In genomic region chr3:71372911-71373637, GRCh38 we compare ENCODE assay signal across 16 cellular contexts.
A peak's percentile ranks its signal among the peaks of the same experiment; 100 is the strongest.
DNase-seq lines count a peak whose midpoint lies in the region; ATAC-seq and TF ChIP-seq lines count a peak whose summit lies in the region.
"Had no signal": no experiment of that assay in that cellular context is flagged by ENCODE, and none has a peak within 500 bp of the region (broad histone marks: within the 10 kb centered on the region; RNA-seq: fewer than 3 reads in every experiment).

No MANE protein-coding gene starts in this region.

- ATAC-seq in naive thymus-derived CD8-positive, alpha-beta T cell, result peak; percentile 83 to 88
- ATAC-seq in SK-N-SH treated with all-trans-retinoic acid at 6 μM for 48 hours (no peak), aorta (ENCODE audit: low FRiP score) (no peak)
- ATAC-seq: Panc1 had no signal

- H3K9me3 Mint-ChIP-seq in activated CD4-positive, alpha-beta T cell treated with anti-CD3 and anti-CD28 coated beads, Interleukin-2, amount 10 ng/mL, durations not matched to agents 7 days and 5 days, result peaks cover 7% of the 10 kb centered on the region
- no peaks in the 10 kb centered on the region for H3K9me3 Mint-ChIP-seq in activated CD4-positive, alpha-beta T cell treated with anti-CD3 and anti-CD28 coated beads, Interleukin-2, amount 10 ng/mL, durations not matched to agents 24 days and 14 days
- no peaks in the 10 kb centered on the region for H3K9me3 Mint-ChIP-seq in activated naive CD8-positive, alpha-beta T cell (ENCODE audit: low read depth)
- no peaks in the 10 kb centered on the region for H3K9me3 Mint-ChIP-seq in naive thymus-derived CD8-positive, alpha-beta T cell

- DNase-seq in activated CD4-positive, alpha-beta T cell treated with anti-CD3 and anti-CD28 coated beads, Interleukin-2, amount 10 ng/mL, durations not matched to agents 7 days and 5 days, result peak; percentile 52
- no peak for DNase-seq in activated CD4-positive, alpha-beta T cell treated with anti-CD3 and anti-CD28 coated beads, Interleukin-2, amount 10 ng/mL, durations not matched to agents 24 days and 14 days
- peak; percentile 36 to 45 for DNase-seq in NCI-H187 (lab: John Stamatoyannopoulos, UW)
- peak in 8 of 10 donors; percentile 39 to 93 (median 76) for DNase-seq in naive thymus-derived CD8-positive, alpha-beta T cell
- DNase-seq in hippocampal formation (lab: John Stamatoyannopoulos, UW), result no peak
- DNase-seq in aorta, result no peak
- DNase-seq: activated CD8-positive, alpha-beta memory T cell treated with anti-CD3 and anti-CD28 coated beads, Interleukin-2, amount 50 U/mL, for 48 hours; anterior cingulate cortex; NCI-H2081; ovary; upper lobe of left lung; WERI-Rb-1 had no signal

- intact Hi-C loops in activated CD4-positive, alpha-beta T cell treated with anti-CD3 and anti-CD28 coated beads, Interleukin-2, amount 10 ng/mL, durations not matched to agents 24 days and 14 days (cut with micrococcal nuclease), result no loop called here
- intact Hi-C loops in aorta (cut with DNase I), result no loop called here

- peaks cover 0 to 4% of the 10 kb centered on the region in 2 donors for H3K4me1 ChIP-seq in aorta (ENCODE audit: control insufficient read depth in 1 of 2, insufficient read depth in 2 of 2, low read length in 2 of 2)

- POLR2A ChIA-PET in activated CD4-positive, alpha-beta T cell treated with anti-CD3 and anti-CD28 coated beads, Interleukin-2, amount 10 ng/mL, durations not matched to agents 7 days and 5 days (lab: Charles Lee), result no interaction called here
- POLR2A ChIA-PET in naive thymus-derived CD8-positive, alpha-beta T cell (lab: Charles Lee), result interaction anchor here (0.6 to 2.3 kb wide), 14 partner anchors 11 to 121 kb away, joined by 3 to 9 read pairs (median 4); no protein-coding TSS in a partner anchor

- no peaks in the 10 kb centered on the region for H3K27me3 ChIP-seq in aorta (ENCODE audit: control insufficient read depth in 1 of 2, insufficient read depth in 2 of 2, low read length in 1 of 2)
- H3K27me3 ChIP-seq: ovary, upper lobe of left lung had no signal

- H3K9me3 ChIP-seq in aorta (ENCODE audit: control insufficient read depth, low read length), result no peaks in the 10 kb centered on the region
- H3K9me3 ChIP-seq: ovary, upper lobe of left lung had no signal

- peaks cover 30% of the 10 kb centered on the region for H3K27me3 Mint-ChIP-seq in activated CD4-positive, alpha-beta T cell treated with anti-CD3 and anti-CD28 coated beads, Interleukin-2, amount 10 ng/mL, durations not matched to agents 7 days and 5 days
- peaks cover 35% of the 10 kb centered on the region for H3K27me3 Mint-ChIP-seq in activated CD4-positive, alpha-beta T cell treated with anti-CD3 and anti-CD28 coated beads, Interleukin-2, amount 10 ng/mL, durations not matched to agents 24 days and 14 days
- no peaks in the 10 kb centered on the region for H3K27me3 Mint-ChIP-seq in activated naive CD8-positive, alpha-beta T cell
- no peaks in the 10 kb centered on the region for H3K27me3 Mint-ChIP-seq in naive thymus-derived CD8-positive, alpha-beta T cell

- 97 to 98% methylated on average over 6 of the region's 6 CpGs for WGBS in aorta, 2 donors

- H3K27ac ChIP-seq in aorta (ENCODE audit: low read depth in 1 of 2, low read length in 2 of 2), result no peak overlapping the region
- H3K27ac ChIP-seq: ovary, upper lobe of left lung, WERI-Rb-1 had no signal

- peak overlapping the region; percentile 1 for H3K4me3 Mint-ChIP-seq in activated CD4-positive, alpha-beta T cell treated with anti-CD3 and anti-CD28 coated beads, Interleukin-2, amount 10 ng/mL, durations not matched to agents 7 days and 5 days
- no peak overlapping the region for H3K4me3 Mint-ChIP-seq in activated CD4-positive, alpha-beta T cell treated with anti-CD3 and anti-CD28 coated beads, Interleukin-2, amount 10 ng/mL, durations not matched to agents 24 days and 14 days
- peak overlapping the region; percentile 61 for H3K4me3 Mint-ChIP-seq in activated naive CD8-positive, alpha-beta T cell
- H3K4me3 Mint-ChIP-seq in naive thymus-derived CD8-positive, alpha-beta T cell, result peak overlapping the region; percentile 43 to 82 (median 70)
- H3K4me3 Mint-ChIP-seq: CD14-positive monocyte had no signal

- peaks cover 19% of the 10 kb centered on the region for H3K36me3 Mint-ChIP-seq in activated CD4-positive, alpha-beta T cell treated with anti-CD3 and anti-CD28 coated beads, Interleukin-2, amount 10 ng/mL, durations not matched to agents 7 days and 5 days (ENCODE audit: low read depth)
- H3K36me3 Mint-ChIP-seq in activated CD4-positive, alpha-beta T cell treated with anti-CD3 and anti-CD28 coated beads, Interleukin-2, amount 10 ng/mL, durations not matched to agents 24 days and 14 days (ENCODE audit: low read depth), result peaks cover 2% of the 10 kb centered on the region
- peaks cover 5% of the 10 kb centered on the region for H3K36me3 Mint-ChIP-seq in activated naive CD8-positive, alpha-beta T cell
- H3K36me3 Mint-ChIP-seq in naive thymus-derived CD8-positive, alpha-beta T cell, result peaks cover 2 to 7% (median 3%) of the 10 kb centered on the region in 3 donors

- H3K4me3 ChIP-seq in aorta (ENCODE audit: low read length in 2 of 2), result no peak overlapping the region
- H3K4me3 ChIP-seq: ovary, upper lobe of left lung had no signal

- peaks cover 28% of the 10 kb centered on the region for H3K4me1 Mint-ChIP-seq in activated CD4-positive, alpha-beta T cell treated with anti-CD3 and anti-CD28 coated beads, Interleukin-2, amount 10 ng/mL, durations not matched to agents 7 days and 5 days
- peaks cover 10% of the 10 kb centered on the region for H3K4me1 Mint-ChIP-seq in activated CD4-positive, alpha-beta T cell treated with anti-CD3 and anti-CD28 coated beads, Interleukin-2, amount 10 ng/mL, durations not matched to agents 24 days and 14 days
- H3K4me1 Mint-ChIP-seq in activated naive CD8-positive, alpha-beta T cell (ENCODE audit: low read depth), result peaks cover 89% of the 10 kb centered on the region
- peaks cover 35 to 92% (median 87%) of the 10 kb centered on the region in 4 donors for H3K4me1 Mint-ChIP-seq in naive thymus-derived CD8-positive, alpha-beta T cell

- peak overlapping the region; percentile 83 for H3K27ac Mint-ChIP-seq in activated CD4-positive, alpha-beta T cell treated with anti-CD3 and anti-CD28 coated beads, Interleukin-2, amount 10 ng/mL, durations not matched to agents 7 days and 5 days
- H3K27ac Mint-ChIP-seq in activated CD4-positive, alpha-beta T cell treated with anti-CD3 and anti-CD28 coated beads, Interleukin-2, amount 10 ng/mL, durations not matched to agents 24 days and 14 days, result no peak overlapping the region
- peak overlapping the region; percentile 87 for H3K27ac Mint-ChIP-seq in activated naive CD8-positive, alpha-beta T cell
- H3K27ac Mint-ChIP-seq in naive thymus-derived CD8-positive, alpha-beta T cell, result peak overlapping the region; percentile 88 to 99 (median 97)

- CTCF ChIA-PET in activated CD4-positive, alpha-beta T cell treated with anti-CD3 and anti-CD28 coated beads, Interleukin-2, amount 10 ng/mL, durations not matched to agents 7 days and 5 days (lab: Charles Lee), result no interaction called here

- H3K36me3 ChIP-seq in aorta (ENCODE audit: control insufficient read depth in 1 of 2, insufficient read depth in 2 of 2, low read length in 1 of 2), result no peaks in the 10 kb centered on the region
- H3K36me3 ChIP-seq: ovary, upper lobe of left lung, WERI-Rb-1 had no signal

TF ChIP-seq in SK-N-SH treated with all-trans-retinoic acid at 6 μM for 48 hours, 23 proteins besides CTCF, POLR2A, EP300 and RAD21:
- TF ChIP-seq ZC3H10 (CRISPR knock-in tag; IDR thresholded peaks at IDR 0.05) (no peak), ESRRG (CRISPR knock-in tag; IDR thresholded peaks at IDR 0.05) (no peak), OSR1 (CRISPR knock-in tag; IDR thresholded peaks at IDR 0.05) (no peak), ZNF565 (CRISPR knock-in tag; conservative IDR thresholded peaks at IDR 0.05; ENCODE audit: low read depth) (no peak), ARNTL (CRISPR knock-in tag; IDR thresholded peaks at IDR 0.05; ENCODE audit: borderline replicate concordance, low read depth) (no peak), RARB (CRISPR knock-in tag; IDR thresholded peaks at IDR 0.05) (no peak), SNAI2 (CRISPR knock-in tag; IDR thresholded peaks at IDR 0.05) (no peak), TCF4 (CRISPR knock-in tag; IDR thresholded peaks at IDR 0.05; ENCODE audit: borderline replicate concordance) (no peak)

Comparison
In these comparisons a context has a peak if more than half of its experiments do, and no peak if none do; other contexts are left out.
1. DNase-seq: peak in activated CD4-positive, alpha-beta T cell treated with anti-CD3 and anti-CD28 coated beads, Interleukin-2, amount 10 ng/mL, durations not matched to agents 7 days and 5 days (single experiment), NCI-H187 (2 of 2) and naive thymus-derived CD8-positive, alpha-beta T cell (8 of 10); none in activated CD4-positive, alpha-beta T cell treated with anti-CD3 and anti-CD28 coated beads, Interleukin-2, amount 10 ng/mL, durations not matched to agents 24 days and 14 days (single experiment), hippocampal formation (0 of 2) and aorta (0 of 2).
2. ATAC-seq: peak in naive thymus-derived CD8-positive, alpha-beta T cell (2 of 2); none in SK-N-SH treated with all-trans-retinoic acid at 6 μM for 48 hours (single experiment) and aorta (single experiment).